Comparison of ENCODE assay signal across 20 cellular contexts in genomic region chr2:141311430-141311829, GRCh38.
DNase-seq lines count a peak whose midpoint lies in the region; ATAC-seq lines count a peak whose summit lies in the region.
"Had no signal": no experiment of that assay in that cellular context is flagged by ENCODE, and none has a peak within 500 bp of the region (broad histone marks: within the 10 kb centered on the region; RNA-seq: fewer than 3 reads in every experiment).

No MANE protein-coding gene starts in this region.

- peak; percentile 50 for ATAC-seq in HG02981 (IDR thresholded peaks at IDR 0.05; ENCODE audit: unreplicated experiment)
- ATAC-seq in HG02610 (IDR thresholded peaks at IDR 0.05; ENCODE audit: unreplicated experiment): no peak
- ATAC-seq: CD8-positive, alpha-beta T cell; GM23338; K562 had no signal

- DNase-seq in DMS 273 (lab: John Stamatoyannopoulos, UW; ENCODE audit: unreplicated experiment): peak; percentile 9
- no peak for DNase-seq in DMS 273 treated with DMSO at 0.1 percent for 48 hours (lab: John Stamatoyannopoulos, UW)
- DNase-seq in NCI-H2171 (lab: John Stamatoyannopoulos, UW): peak; percentile 4
- DNase-seq in NCI-H226: no peak
- no peak for DNase-seq in activated T-cell treated with anti-CD3 and anti-CD28 coated beads, Interleukin-2, amount 50 U/mL, for 1 hour
- DNase-seq in NCI-H187 treated with DMSO at 0.1 percent for 48 hours (lab: John Stamatoyannopoulos, UW): no peak
- DNase-seq: CD8-positive, alpha-beta T cell; EL; MM.1S; NCI-H1092 treated with DMSO at 0.1 percent for 48 hours; NCI-H146; NCI-H2029 treated with DMSO at 0.1 percent for 48 hours; PC-9; RPMI8226; SHP77; T1000 had no signal

Comparison
In these comparisons a context has a peak if more than half of its experiments do, and no peak if none do; other contexts are left out.
1. DNase-seq: peak in DMS 273 (single experiment) and NCI-H2171 (single experiment); none in DMS 273 treated with DMSO at 0.1 percent for 48 hours (single experiment), NCI-H226 (single experiment), activated T-cell treated with anti-CD3 and anti-CD28 coated beads, Interleukin-2, amount 50 U/mL, for 1 hour (single experiment) and NCI-H187 treated with DMSO at 0.1 percent for 48 hours (single experiment).